Comparison of ENCODE assay signal across 14 cellular contexts in the genomic region with DNA sequence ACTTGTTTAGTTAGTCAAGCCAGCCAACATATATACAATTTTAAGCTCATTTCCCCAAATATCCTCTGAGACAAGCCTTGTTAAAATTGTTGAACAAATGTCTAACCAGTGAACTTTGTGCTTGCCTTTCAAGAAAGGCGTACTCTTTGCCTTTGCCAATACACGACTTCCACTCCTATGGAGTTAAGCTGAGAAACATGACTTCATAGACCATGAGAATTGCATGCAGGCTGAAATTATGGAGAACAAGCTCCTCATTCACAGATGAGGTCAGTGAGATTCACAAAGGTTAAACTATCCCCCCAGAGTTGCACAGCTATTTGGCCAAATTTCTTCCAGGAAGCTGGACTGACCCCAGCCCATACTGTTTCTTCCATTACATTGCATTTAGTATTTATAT.
DNase-seq lines count a peak whose midpoint lies in the region; ATAC-seq and TF ChIP-seq lines count a peak whose summit lies in the region.
"Had no signal": no experiment of that assay in that cellular context is flagged by ENCODE, and none has a peak within 500 bp of the region (broad histone marks: within the 10 kb centered on the region; RNA-seq: fewer than 3 reads in every experiment).

No MANE protein-coding gene starts in this region.

- intact Hi-C loops in left colon (cut with DNase I, micrococcal nuclease): no loop called here

- no peaks in the 10 kb centered on the region for H3K36me3 ChIP-seq in osteoblast (ENCODE audit: insufficient read depth, low read length)
- H3K36me3 ChIP-seq: Peyer's patch had no signal

- H3K27me3 ChIP-seq in HL-60 (ENCODE audit: insufficient read depth, poor library complexity, severe bottlenecking): no peaks in the 10 kb centered on the region
- no peaks in the 10 kb centered on the region for H3K27me3 ChIP-seq in osteoblast (ENCODE audit: insufficient read depth, low read length)
- H3K27me3 ChIP-seq: Peyer's patch had no signal

- TF ChIP-seq CTCF in HL-60 (IDR thresholded peaks at IDR 0.05; ENCODE audit: insufficient read depth, low read length) (no peak), osteoblast (IDR thresholded peaks at IDR 0.05; ENCODE audit: extremely low read depth, low read depth, low read length) (no peak)

- H3K4me3 ChIP-seq in HL-60 (replicated peaks; ENCODE audit: insufficient read depth, low read length) (no peak overlapping the region), osteoblast (ENCODE audit: insufficient read depth, low read length) (no peak overlapping the region)
- H3K4me3 ChIP-seq: A549, Peyer's patch had no signal

- no peak overlapping the region for H3K4me2 ChIP-seq in osteoblast (ENCODE audit: insufficient read depth, low read length)
- H3K4me2 ChIP-seq: A549 had no signal

- no peaks in the 10 kb centered on the region for H3K9me3 ChIP-seq in osteoblast (ENCODE audit: low read depth, low read length)
- H3K9me3 ChIP-seq: Peyer's patch had no signal

- no peak overlapping the region for H2AFZ ChIP-seq in osteoblast (ENCODE audit: low read length)

- no peaks in the 10 kb centered on the region for H4K20me1 ChIP-seq in osteoblast (ENCODE audit: insufficient read depth, low read length)

- no peaks in the 10 kb centered on the region for H3K79me2 ChIP-seq in osteoblast (ENCODE audit: insufficient read depth, low read length)

- no peaks in the 10 kb centered on the region for H3K4me1 ChIP-seq in osteoblast (ENCODE audit: insufficient read depth, low read length)
- H3K4me1 ChIP-seq: A549, Peyer's patch had no signal

- peak in 1 of 2 experiments; percentile 14 for DNase-seq in HL-60 (ENCODE audit: low read depth in 1 of 2, low spot score in 1 of 2)
- DNase-seq in OCI-M1 (lab: John Stamatoyannopoulos, UW): peak; percentile 79
- no peak for DNase-seq in left colon
- peak; percentile 45 for DNase-seq in osteoblast (ENCODE audit: insufficient read length, low spot score, missing footprints)
- DNase-seq in NCI-H1105 (lab: John Stamatoyannopoulos, UW): no peak
- DNase-seq: GOT3, NCI-H1048, NCI-H2081, NCI-H774, Peyer's patch had no signal

- peak; percentile 32 for ATAC-seq in left colon
- no peak for ATAC-seq in HG03565 (IDR thresholded peaks at IDR 0.05; ENCODE audit: unreplicated experiment)
- no peak for ATAC-seq in GM21619 (IDR thresholded peaks at IDR 0.05; ENCODE audit: unreplicated experiment)
- ATAC-seq: A549, HCT116 had no signal

- H3K27ac ChIP-seq in HL-60 (replicated peaks) (peak overlapping the region; percentile 88), osteoblast (ENCODE audit: low read depth, low read length) (no peak overlapping the region)

Comparison
In these comparisons a context has a peak if more than half of its experiments do, and no peak if none do; other contexts are left out.
1. DNase-seq: peak in OCI-M1 (single experiment) and osteoblast (single experiment); none in left colon (0 of 2) and NCI-H1105 (single experiment).